13 cellular contexts compared by ENCODE assay signal in the genomic region with DNA sequence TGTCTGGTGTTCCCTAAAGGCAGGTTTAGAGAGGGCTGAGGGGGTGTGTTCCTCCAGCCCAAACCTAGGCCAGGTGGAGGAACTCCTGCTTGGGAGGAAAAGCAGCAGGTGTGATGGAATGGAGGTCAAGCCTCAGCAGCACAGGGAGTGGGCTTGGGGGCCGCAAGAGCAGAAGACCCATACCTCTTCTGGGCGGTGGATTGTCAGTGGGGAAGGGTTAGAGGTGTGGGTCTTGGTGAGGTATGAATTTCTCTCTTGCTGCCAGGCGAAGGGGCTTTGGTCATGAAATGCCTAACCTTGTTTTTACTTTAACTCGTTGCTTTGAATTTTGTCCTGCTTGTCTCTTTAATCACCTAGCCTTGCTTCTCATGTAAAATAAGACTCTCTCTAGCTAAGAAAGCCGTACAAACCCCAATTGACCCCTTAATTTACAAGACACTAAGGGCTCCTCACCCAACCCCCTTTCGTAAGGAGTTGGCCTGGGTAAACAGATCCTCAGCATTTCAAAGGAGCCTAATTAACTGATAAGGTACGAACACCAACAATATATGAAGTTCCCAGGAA.
"Had no signal": no experiment of that assay in that cellular context is flagged by ENCODE, and none has a peak within 500 bp of the region (broad histone marks: within the 10 kb centered on the region; RNA-seq: fewer than 3 reads in every experiment).

No MANE protein-coding gene starts in this region.

- H3K27me3 Mint-ChIP-seq: activated CD4-positive, alpha-beta memory T cell treated with anti-CD3 and anti-CD28 coated beads, Interleukin-2, amount 10 ng/mL, durations not matched to agents 7 days and 5 days; type B pancreatic cell had no signal

- H3K27me3 ChIP-seq: body of pancreas, hepatocyte, pancreas, suprapubic skin had no signal

- H3K4me3 ChIP-seq: body of pancreas, hepatocyte, pancreas, suprapubic skin had no signal

- H3K27ac Mint-ChIP-seq: activated CD4-positive, alpha-beta memory T cell treated with anti-CD3 and anti-CD28 coated beads, Interleukin-2, amount 10 ng/mL, durations not matched to agents 7 days and 5 days; T-helper 2 cell treated with Interferon-gamma antibody and Interleukin-4, amounts not matched to agents 5 μg/mL and 100 μg/mL, for 36 hours; type B pancreatic cell had no signal

- H3K4me3 Mint-ChIP-seq: activated CD4-positive, alpha-beta memory T cell treated with anti-CD3 and anti-CD28 coated beads, Interleukin-2, amount 10 ng/mL, durations not matched to agents 7 days and 5 days; T-helper 2 cell treated with Interferon-gamma antibody and Interleukin-4, amounts not matched to agents 5 μg/mL and 100 μg/mL, for 36 hours; type B pancreatic cell had no signal

- H3K4me1 ChIP-seq: body of pancreas, pancreas, suprapubic skin had no signal

- H3K27ac ChIP-seq: body of pancreas, hepatocyte, pancreas, suprapubic skin had no signal

- ATAC-seq: body of pancreas; left ventricle myocardium superior; pancreas; stimulated activated naive CD8-positive, alpha-beta T cell treated with anti-CD3 and anti-CD28 coated beads, Interleukin-15, Interleukin-2, amounts not matched to agents 100 U/mL and 50 U/mL, for 24 hours had no signal

- H3K4me1 Mint-ChIP-seq: activated CD4-positive, alpha-beta memory T cell treated with anti-CD3 and anti-CD28 coated beads, Interleukin-2, amount 10 ng/mL, durations not matched to agents 7 days and 5 days had no signal

- DNase-seq: activated CD4-positive, alpha-beta memory T cell treated with anti-CD3 and anti-CD28 coated beads, Interleukin-2, amount 10 ng/mL, durations not matched to agents 7 days and 5 days; activated naive CD4-positive, alpha-beta T cell; body of pancreas; central memory CD4-positive, alpha-beta T cell; erythroblast; left ventricle myocardium superior; pancreas; stimulated activated CD4-positive, alpha-beta T cell treated with anti-CD3 and anti-CD28 coated beads, Interleukin-2, amount 100 ng/mL, for 48 hours; stimulated activated naive CD8-positive, alpha-beta T cell treated with anti-CD3 and anti-CD28 coated beads, Interleukin-15, Interleukin-2, amounts not matched to agents 100 U/mL and 50 U/mL, for 24 hours had no signal

- H3K9me3 ChIP-seq: body of pancreas, pancreas, suprapubic skin had no signal

- H3K9me3 Mint-ChIP-seq: activated CD4-positive, alpha-beta memory T cell treated with anti-CD3 and anti-CD28 coated beads, Interleukin-2, amount 10 ng/mL, durations not matched to agents 7 days and 5 days; T-helper 2 cell treated with Interferon-gamma antibody and Interleukin-4, amounts not matched to agents 5 μg/mL and 100 μg/mL, for 36 hours; type B pancreatic cell had no signal
